8 cellular contexts compared by ENCODE assay signal in genomic region chr12:122974892-122975789, GRCh38. TPM values are rescaled to one million over a fixed set of nuclear protein-coding genes. Genes with fewer than 3 reads are reported as not detected.
DNase-seq lines count a peak whose midpoint lies in the region; ATAC-seq and TF ChIP-seq lines count a peak whose summit lies in the region.

OGFOD2 (plus strand) TSS chr12:122975244; CDS start chr12:122975252, 8 bp downstream.

- intact Hi-C loops in left lung (cut with DNase I): no loop called here

- H3K4me3 Mint-ChIP-seq in activated CD4-positive, alpha-beta T cell treated with anti-CD3 and anti-CD28 coated beads, Interleukin-2, amount 10 ng/mL, durations not matched to agents 7 days and 5 days: peak within 1 kb of the TSS; percentile 98

- peaks cover 41 to 56% (median 51%) of the 10 kb centered on the region in 10 experiments for H3K4me1 ChIP-seq in BLaER1 treated with 17β-estradiol and CSF1 and Interleukin-3, amounts not matched to agents 10 nM and 100 nM
- H3K4me1 ChIP-seq in left lung: peaks cover 20 to 47% of the 10 kb centered on the region in 2 donors

- H3K27me3 ChIP-seq in BLaER1 treated with 17β-estradiol and CSF1 and Interleukin-3, amounts not matched to agents 10 nM and 100 nM: no peaks in the 10 kb centered on the region
- H3K27me3 ChIP-seq in left lung: no peaks in the 10 kb centered on the region

- peak; percentile 77 for ATAC-seq in GM19351 (IDR thresholded peaks at IDR 0.05; ENCODE audit: unreplicated experiment)
- ATAC-seq in HG03520 (IDR thresholded peaks at IDR 0.05; ENCODE audit: unreplicated experiment): peak; percentile 55
- peak; percentile 93 for ATAC-seq in left lung

- H3K27ac Mint-ChIP-seq in activated CD4-positive, alpha-beta T cell treated with anti-CD3 and anti-CD28 coated beads, Interleukin-2, amount 10 ng/mL, durations not matched to agents 7 days and 5 days: peak within 1 kb of the TSS; percentile 100

- H3K27ac ChIP-seq in BLaER1 treated with 17β-estradiol and CSF1 and Interleukin-3, amounts not matched to agents 10 nM and 100 nM: peak within 1 kb of the TSS; percentile 94 to 100 (median 99)
- peak within 1 kb of the TSS; percentile 98 to 99 for H3K27ac ChIP-seq in left lung

- H3K9ac ChIP-seq in BLaER1 treated with 17β-estradiol and CSF1 and Interleukin-3, amounts not matched to agents 10 nM and 100 nM: peak within 1 kb of the TSS; percentile 94 to 100 (median 98)

- H3K9me3 ChIP-seq in BLaER1 treated with 17β-estradiol and CSF1 and Interleukin-3, amounts not matched to agents 10 nM and 100 nM (replicated peaks in 1 of 11): no peaks in the 10 kb centered on the region
- H3K9me3 ChIP-seq in left lung: no peaks in the 10 kb centered on the region

- POLR2A ChIA-PET in activated CD4-positive, alpha-beta T cell treated with anti-CD3 and anti-CD28 coated beads, Interleukin-2, amount 10 ng/mL, durations not matched to agents 7 days and 5 days (lab: Charles Lee): interaction anchor here (1.1 to 1.8 kb wide), 2 partner anchors 257 to 258 kb away, joined by 5 to 8 read pairs; partner anchors contain the start of genes MPHOSPH9 and MTRFR

- no peaks in the 10 kb centered on the region for H3K27me3 Mint-ChIP-seq in activated CD4-positive, alpha-beta T cell treated with anti-CD3 and anti-CD28 coated beads, Interleukin-2, amount 10 ng/mL, durations not matched to agents 7 days and 5 days

- peaks cover 0 to 31% (median 24%) of the 10 kb centered on the region in 11 experiments; a peak in 17 of 22 replicates for H3K36me3 ChIP-seq in BLaER1 treated with 17β-estradiol and CSF1 and Interleukin-3, amounts not matched to agents 10 nM and 100 nM
- peaks cover 0 to 17% of the 10 kb centered on the region in 2 donors for H3K36me3 ChIP-seq in left lung

- peaks cover 0 to 16% (median 0%) of the 10 kb centered on the region in 11 experiments; a peak in 5 of 22 replicates for H4K20me1 ChIP-seq in BLaER1 treated with 17β-estradiol and CSF1 and Interleukin-3, amounts not matched to agents 10 nM and 100 nM

- peak within 1 kb of the TSS; percentile 75 to 96 (median 86) for H3K4me3 ChIP-seq in BLaER1 treated with 17β-estradiol and CSF1 and Interleukin-3, amounts not matched to agents 10 nM and 100 nM
- peak within 1 kb of the TSS; percentile 94 for H3K4me3 ChIP-seq in left lung

- peaks cover 38% of the 10 kb centered on the region for H3K4me1 Mint-ChIP-seq in activated CD4-positive, alpha-beta T cell treated with anti-CD3 and anti-CD28 coated beads, Interleukin-2, amount 10 ng/mL, durations not matched to agents 7 days and 5 days

- peaks cover 2% of the 10 kb centered on the region for H3K36me3 Mint-ChIP-seq in activated CD4-positive, alpha-beta T cell treated with anti-CD3 and anti-CD28 coated beads, Interleukin-2, amount 10 ng/mL, durations not matched to agents 7 days and 5 days (ENCODE audit: low read depth)

- CTCF ChIA-PET in activated CD4-positive, alpha-beta T cell treated with anti-CD3 and anti-CD28 coated beads, Interleukin-2, amount 10 ng/mL, durations not matched to agents 7 days and 5 days (lab: Charles Lee): interaction anchor here (1.0 to 2.0 kb wide), 6 partner anchors 11 to 263 kb away, joined by 3 to 7 read pairs (median 4); no protein-coding TSS in a partner anchor

- DNase-seq in NCI-H526 treated with DMSO at 0.1 percent for 48 hours (lab: John Stamatoyannopoulos, UW) (peak; percentile 71), dedifferentiated amniotic fluid mesenchymal stem cell (ENCODE audit: extremely low spot score) (peak; percentile 86), left lung (peak; percentile 92 to 97)
- peak; percentile 95 for DNase-seq in activated CD4-positive, alpha-beta T cell treated with anti-CD3 and anti-CD28 coated beads, Interleukin-2, amount 10 ng/mL, durations not matched to agents 7 days and 5 days
- DNase-seq in stimulated activated CD4-positive, alpha-beta T cell treated with anti-CD3 and anti-CD28 coated beads, Interleukin-2, amount 100 ng/mL, for 4 hours (ENCODE audit: low read depth): peak; percentile 87

- peak within 1 kb of the TSS; percentile 92 to 100 (median 97) for H3K4me2 ChIP-seq in BLaER1 treated with 17β-estradiol and CSF1 and Interleukin-3, amounts not matched to agents 10 nM and 100 nM

- H3K9me3 Mint-ChIP-seq in activated CD4-positive, alpha-beta T cell treated with anti-CD3 and anti-CD28 coated beads, Interleukin-2, amount 10 ng/mL, durations not matched to agents 7 days and 5 days: no peaks in the 10 kb centered on the region

- TF ChIP-seq CTCF in left lung (IDR thresholded peaks at IDR 0.05): no peak

RNA-seq across cellular contexts. Expression of gene OGFOD2, which starts in this region (rescaled TPM):
- 10 to 100 TPM; 25.3 to 25.9 TPM for total RNA-seq in activated CD4-positive, alpha-beta T cell treated with anti-CD3 and anti-CD28 coated beads, Interleukin-2, amount 10 ng/mL, durations not matched to agents 7 days and 5 days
- total RNA-seq in left lung: 10 to 100 TPM; 20.3 to 20.6 TPM

Comparison
In these comparisons a context has a peak if more than half of its experiments do, and no peak if none do; other contexts are left out.
1. Peak in every context shown above with its lines: DNase-seq, ATAC-seq, H3K4me3 ChIP-seq and H3K27ac ChIP-seq.